In genomic region chr7:2237109-2237602, GRCh38 we compare ENCODE assay signal across 8 cellular contexts. TPM values are rescaled to one million over a fixed set of nuclear protein-coding genes. Genes with fewer than 3 reads are reported as not detected.
DNase-seq lines count a peak whose midpoint lies in the region; ATAC-seq and TF ChIP-seq lines count a peak whose summit lies in the region.

No MANE protein-coding gene starts in this region.

- H3K27ac ChIP-seq in angular gyrus (ENCODE audit: low read depth, low read length), result peak overlapping the region; percentile 59

- peaks cover 11% of the 10 kb centered on the region for H3K36me3 Mint-ChIP-seq in HFFc6 (ENCODE audit: low read depth)

- intact Hi-C loops in sciatic nerve (cut with DNase I), result no loop called here

- TF ChIP-seq CTCF in HFFc6 (IDR thresholded peaks at IDR 0.05), result no peak

- no peak overlapping the region for H3K27ac Mint-ChIP-seq in HFFc6

- ATAC-seq in GM19397 (IDR thresholded peaks at IDR 0.05; ENCODE audit: unreplicated experiment), result peak; percentile 46
- peak; percentile 45 for ATAC-seq in HG03460 (IDR thresholded peaks at IDR 0.05; ENCODE audit: unreplicated experiment)
- peak; percentile 47 for ATAC-seq in sciatic nerve

- no peaks in the 10 kb centered on the region for H3K27me3 Mint-ChIP-seq in HFFc6 (ENCODE audit: insufficient read depth)

- peak; percentile 93 for DNase-seq in DMS153 (lab: John Stamatoyannopoulos, UW)
- no peak for DNase-seq in sciatic nerve (ENCODE audit: low spot score)
- no peak for DNase-seq in NCI-H82 treated with DMSO at 0.1 percent for 48 hours (lab: John Stamatoyannopoulos, UW; ENCODE audit: unreplicated experiment)
- no peak for DNase-seq in T-helper 1 cell
- no peak for DNase-seq in HFFc6

- no peaks in the 10 kb centered on the region for H3K9me3 Mint-ChIP-seq in HFFc6

- H3K4me1 Mint-ChIP-seq in HFFc6 (ENCODE audit: low read depth), result peaks cover 26% of the 10 kb centered on the region

- H3K4me3 Mint-ChIP-seq in HFFc6, result no peak overlapping the region

RNA-seq across cellular contexts. Expression of gene MAD1L1, which starts 4.4 kb away (rescaled TPM):
- 42.1 TPM for total RNA-seq in sciatic nerve
- total RNA-seq in HFFc6 (2021; fragmentation: NEBNext Ultra II Directional; extraction: Animal tissue kit (Norgen Biotek cat#: 25700)), result 10 to 100 TPM; 34.6 to 44.8 (median 40.2) TPM

RNA-seq across cellular contexts. Expression of gene MRM2, which starts 4.8 kb away (rescaled TPM):
- 12.9 TPM for total RNA-seq in sciatic nerve
- 10 to 100 TPM; 25.9 to 30.5 (median 27.5) TPM for total RNA-seq in HFFc6 (2021; fragmentation: NEBNext Ultra II Directional; extraction: Animal tissue kit (Norgen Biotek cat#: 25700))

RNA-seq across cellular contexts. Expression of gene NUDT1, which starts 4.9 kb away (rescaled TPM):
- total RNA-seq in sciatic nerve, result 11.5 TPM
- total RNA-seq in HFFc6 (2021; fragmentation: NEBNext Ultra II Directional; extraction: Animal tissue kit (Norgen Biotek cat#: 25700)), result 10 to 100 TPM; 35.6 to 57.6 (median 45.9) TPM
